ENCODE assay signal across 1 cellular context in genomic region chr11:93528757-93529639, GRCh38.
TF ChIP-seq lines count a peak whose summit lies in the region.

No MANE protein-coding gene starts in this region.

TF ChIP-seq in GM12878, 131 proteins besides CTCF, POLR2A, EP300 and RAD21:
- TF ChIP-seq IKZF1 (conservative IDR thresholded peaks at IDR 0.05): peak; percentile 27; the same call in 1 of the 2 replicates
- TF ChIP-seq MLLT1 (IDR thresholded peaks at IDR 0.05): 0 out of 2 replicates have a peak, but pooled peaks have one; percentile 35
- TF ChIP-seq ZNF622 (IDR thresholded peaks at IDR 0.05): no peak
- TF ChIP-seq FOXM1 (IDR thresholded peaks at IDR 0.05; ENCODE audit: low read depth, low read length): no peak
- no peak for TF ChIP-seq CEBPB (IDR thresholded peaks at IDR 0.05; ENCODE audit: borderline replicate concordance in 1 of 2, low read depth in 2 of 2, low read length in 2 of 2)
- TF ChIP-seq ZBTB33 (IDR thresholded peaks at IDR 0.05): no peak
